Comparison of ENCODE assay signal across 28 cellular contexts in genomic region chr15:79243723-79244122, GRCh38. TPM values are rescaled to one million over a fixed set of nuclear protein-coding genes. Genes with fewer than 3 reads are reported as not detected.
DNase-seq lines count a peak whose midpoint lies in the region; ATAC-seq and TF ChIP-seq lines count a peak whose summit lies in the region.
"Had no signal": no experiment of that assay in that cellular context is flagged by ENCODE, and none has a peak within 500 bp of the region (broad histone marks: within the 10 kb centered on the region; RNA-seq: fewer than 3 reads in every experiment).

No MANE protein-coding gene starts in this region.

- H3K36me3 ChIP-seq in cardiac muscle cell: no peaks in the 10 kb centered on the region

- no peak for TF ChIP-seq CTCF in cardiac muscle cell (IDR thresholded peaks at IDR 0.05; ENCODE audit: low read depth, low read length)

- H3K27ac Mint-ChIP-seq in stimulated activated naive CD8-positive, alpha-beta T cell treated with anti-CD3 and anti-CD28 coated beads, Interleukin-15, amount 100 ng/mL, for 72 hours: no peak overlapping the region
- H3K27ac Mint-ChIP-seq: effector memory CD8-positive, alpha-beta T cell had no signal

- H3K27me3 ChIP-seq in cardiac muscle cell: no peaks in the 10 kb centered on the region

- H3K4me3 ChIP-seq in cardiac muscle cell: no peak overlapping the region

- DNase-seq in Ammon's horn (ENCODE audit: low spot score) (peak; percentile 22), SK-N-DZ (ENCODE audit: low spot score) (peak; percentile 28), cardiac muscle cell (ENCODE audit: low read depth in 1 of 2, low spot score in 1 of 2) (peak in 1 of 2 donors; percentile 74), midbrain (lab: John Stamatoyannopoulos, UW) (peak; percentile 7), RPMI8226 (no peak)
- no peak for DNase-seq in stimulated activated naive CD8-positive, alpha-beta T cell treated with anti-CD3 and anti-CD28 coated beads, Interleukin-15, amount 100 ng/mL, for 72 hours
- DNase-seq: activated CD4-positive, alpha-beta T cell treated with anti-CD3 and anti-CD28 coated beads, Interleukin-2, amount 50 U/mL, for 4 hours; activated naive CD4-positive, alpha-beta T cell; activated T-cell treated with anti-CD3 and anti-CD28 coated beads for 4 hours; cerebellar nuclear complex; DMS 273 treated with DMSO at 0.1 percent for 48 hours; effector memory CD8-positive, alpha-beta T cell; head of caudate nucleus; KBM-7; NCI-H187 treated with DMSO at 0.1 percent for 48 hours; NCI-H526; SIG-M5; stimulated activated CD4-positive, alpha-beta T cell treated with anti-CD3 and anti-CD28 coated beads, Interleukin-12 subunit alpha, Interleukin-12 subunit beta, amount 100 ng/mL, for 4 hours had no signal

- no peak for ATAC-seq in stimulated activated naive CD8-positive, alpha-beta T cell treated with anti-CD3 and anti-CD28 coated beads, Interleukin-15, amount 100 ng/mL, for 72 hours
- ATAC-seq in HG03354 (IDR thresholded peaks at IDR 0.05; ENCODE audit: poor library complexity, severe bottlenecking, unreplicated experiment) (no peak), esophagus mucosa (no peak)
- ATAC-seq: effector memory CD8-positive, alpha-beta T cell; HCT116 had no signal

- no peaks in the 10 kb centered on the region for H3K9me3 Mint-ChIP-seq in stimulated activated naive CD8-positive, alpha-beta T cell treated with anti-CD3 and anti-CD28 coated beads, Interleukin-15, amount 100 ng/mL, for 72 hours
- H3K9me3 Mint-ChIP-seq: effector memory CD8-positive, alpha-beta T cell; neural crest cell had no signal

- H3K9me3 ChIP-seq in cardiac muscle cell (ENCODE audit: low read depth): no peaks in the 10 kb centered on the region

- H3K27me3 Mint-ChIP-seq in stimulated activated naive CD8-positive, alpha-beta T cell treated with anti-CD3 and anti-CD28 coated beads, Interleukin-15, amount 100 ng/mL, for 72 hours: peaks cover 37% of the 10 kb centered on the region

- H3K27ac ChIP-seq in cardiac muscle cell: peak overlapping the region; percentile 50
- H3K27ac ChIP-seq: VCaP had no signal

- H3K4me1 Mint-ChIP-seq in stimulated activated naive CD8-positive, alpha-beta T cell treated with anti-CD3 and anti-CD28 coated beads, Interleukin-15, amount 100 ng/mL, for 72 hours: no peaks in the 10 kb centered on the region
- H3K4me1 Mint-ChIP-seq: CD14-positive monocyte had no signal

- no peak overlapping the region for H3K4me3 Mint-ChIP-seq in stimulated activated naive CD8-positive, alpha-beta T cell treated with anti-CD3 and anti-CD28 coated beads, Interleukin-15, amount 100 ng/mL, for 72 hours
- H3K4me3 Mint-ChIP-seq: CD14-positive monocyte; effector memory CD8-positive, alpha-beta T cell; neural crest cell had no signal

- H3K4me1 ChIP-seq in cardiac muscle cell (ENCODE audit: low read depth): peaks cover 8% of the 10 kb centered on the region

RNA-seq across cellular contexts. Expression of gene ANKRD34C, which starts 38.8 kb away (rescaled TPM):
- not detected in 2 replicates for polyA plus RNA-seq in SK-N-DZ (2014; cell fraction: cytosol; rRNA removed)
- not detected in 2 replicates for polyA plus RNA-seq in SK-N-DZ (2014; cell fraction: nucleus; rRNA removed)
- total RNA-seq in cardiac muscle cell: not detected in 2 replicates
- polyA plus RNA-seq in cardiac muscle cell: not detected in 2 replicates
- total RNA-seq in esophagus mucosa: not detected
- total RNA-seq: A673; mesenteric fat pad; neural crest cell; pulmonary artery endothelial cell; T-helper 1 cell treated with Interleukin-12 subunit alpha and Interleukin-12 subunit beta and Interleukin-4 antibody, amounts not matched to agents 30 ng/mL and 1 ng/mL, for 36 hours had no signal
- polyA plus RNA-seq: CD14-positive monocyte had no signal

Comparison
In these comparisons a context has a peak if more than half of its experiments do, and no peak if none do; other contexts are left out.
1. DNase-seq: peak in Ammon's horn (single experiment), SK-N-DZ (single experiment) and midbrain (single experiment); none in stimulated activated naive CD8-positive, alpha-beta T cell treated with anti-CD3 and anti-CD28 coated beads, Interleukin-15, amount 100 ng/mL, for 72 hours (0 of 2) and RPMI8226 (single experiment).